ENCODE assay signal across 1 cellular context in the genomic region with DNA sequence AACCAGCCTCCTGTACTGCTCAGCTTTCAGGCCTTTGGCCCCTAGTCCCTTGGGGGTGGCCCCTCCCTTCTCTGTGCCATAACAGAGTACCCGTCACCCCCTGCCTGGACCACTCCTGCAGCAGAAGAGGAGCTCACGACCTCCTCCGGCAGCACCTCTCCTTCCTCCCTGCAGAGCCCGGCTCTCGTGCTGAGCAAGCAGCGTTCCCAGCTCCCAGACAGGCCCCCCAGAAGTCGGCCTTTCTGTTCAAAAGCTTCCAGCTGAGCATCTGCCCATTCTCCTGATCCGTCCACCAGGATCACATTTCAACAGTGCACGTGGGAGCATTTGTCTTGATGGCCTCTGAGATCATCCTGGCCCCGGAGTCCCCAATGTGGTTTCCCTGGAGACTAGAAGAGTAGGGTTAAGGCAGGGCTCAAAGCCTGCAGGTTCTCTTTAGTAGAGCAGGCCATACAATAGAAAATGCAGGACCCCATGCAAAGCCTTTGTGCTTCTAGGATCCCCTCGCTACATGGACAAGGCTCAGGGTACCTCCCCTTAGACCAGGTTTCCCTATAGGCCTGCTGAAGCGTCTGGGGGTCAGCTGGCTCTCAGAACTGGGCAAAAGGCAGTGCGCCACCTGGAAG.
TF ChIP-seq lines count a peak whose summit lies in the region.

No MANE protein-coding gene starts in this region.

TF ChIP-seq in H1, 55 proteins besides CTCF, POLR2A, EP300 and RAD21:
- TF ChIP-seq KDM1A (IDR thresholded peaks at IDR 0.05; ENCODE audit: borderline replicate concordance, low read length): peak; percentile 21; the same call in 1 of the 2 replicates
- no peak for TF ChIP-seq PHF8 (conservative IDR thresholded peaks at IDR 0.05; ENCODE audit: low read depth, low read length)
- TF ChIP-seq TEAD4 (IDR thresholded peaks at IDR 0.05; ENCODE audit: low read depth, low read length): no peak
- no peak for TF ChIP-seq EZH2 (IDR thresholded peaks at IDR 0.05; ENCODE audit: low read depth, low read length, severe bottlenecking)
- no peak for TF ChIP-seq RNF2 (IDR thresholded peaks at IDR 0.05; ENCODE audit: borderline replicate concordance, low read depth, low read length, missing control alignments, poor library complexity, severe bottlenecking)
- TF ChIP-seq SP2 (IDR thresholded peaks at IDR 0.05; ENCODE audit: low read length): no peak
- no peak for TF ChIP-seq JUN (IDR thresholded peaks at IDR 0.05; ENCODE audit: low read depth, low read length)
- no peak for TF ChIP-seq JUND (IDR thresholded peaks at IDR 0.05; ENCODE audit: low read length)
TF ChIP-seq in H1: peak in this region for 1.
